ENCODE assay signal across 8 cellular contexts in the genomic region with DNA sequence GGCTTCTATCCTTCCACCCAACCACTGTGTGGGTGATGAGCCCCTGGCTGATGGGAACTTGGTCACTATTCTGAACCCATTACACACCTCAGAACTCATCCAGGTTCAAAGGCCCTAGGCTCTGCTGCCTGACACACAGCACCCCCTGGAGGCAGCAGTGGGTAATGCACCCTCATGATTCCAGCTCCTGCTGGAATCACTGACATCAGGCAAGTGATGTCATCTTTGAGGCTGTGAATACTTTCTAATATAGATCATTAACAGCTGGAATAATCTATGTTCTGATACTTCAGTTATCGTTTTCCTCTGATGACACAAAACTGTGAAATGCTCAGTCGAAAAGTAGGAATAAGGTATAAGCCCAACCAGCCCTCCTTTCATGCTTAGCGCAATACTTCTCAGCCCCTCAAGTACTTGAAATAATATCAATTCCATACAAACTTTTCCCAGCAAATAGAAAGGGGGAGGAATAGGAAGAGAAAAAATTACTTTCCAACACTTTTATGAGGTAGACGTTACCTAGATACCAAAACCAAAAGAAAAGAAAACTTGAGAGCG. TPM values are rescaled to one million over a fixed set of nuclear protein-coding genes. Genes with fewer than 3 reads are reported as not detected.
DNase-seq lines count a peak whose midpoint lies in the region; ATAC-seq, FAIRE-seq and TF ChIP-seq lines count a peak whose summit lies in the region.

No MANE protein-coding gene starts in this region.

- TF ChIP-seq POLR2A in K562 (conservative IDR thresholded peaks at IDR 0.05), result no peak

- H3K27ac ChIP-seq in HL-60 (replicated peaks) (no peak overlapping the region), K562 (ENCODE audit: extremely low read depth, low read depth, low read length) (no peak overlapping the region)

- no peak overlapping the region for H3K9ac ChIP-seq in K562 (ENCODE audit: insufficient read depth in 1 of 2, low read depth in 2 of 2, low read length in 2 of 2)

- BruUV-seq in K562 (replicated peaks; lab: Mats Ljungman, UMichigan), result no TSS peak

- H3K79me2 ChIP-seq in K562 (ENCODE audit: control insufficient read depth, insufficient read depth, low read length), result no peaks in the 10 kb centered on the region

- peaks cover 6% of the 10 kb centered on the region for H3K27me3 ChIP-seq in HL-60 (ENCODE audit: insufficient read depth, poor library complexity, severe bottlenecking)
- H3K27me3 ChIP-seq in K562 (ENCODE audit: control insufficient read depth in 2 of 2, insufficient read depth in 2 of 2, low read length in 2 of 2), result peaks cover 8 to 9% of the 10 kb centered on the region in 2 experiments; a peak in 4 of 5 replicates

- peak; percentile 76 for ATAC-seq in K562
- ATAC-seq in GM18520 (IDR thresholded peaks at IDR 0.05; ENCODE audit: unreplicated experiment), result no peak
- ATAC-seq in HG03442 (IDR thresholded peaks at IDR 0.05; ENCODE audit: unreplicated experiment), result no peak

- H3K4me3 ChIP-seq in HL-60 (replicated peaks; ENCODE audit: insufficient read depth, low read length) (no peak overlapping the region), K562 (no peak overlapping the region)

- no peak overlapping the region for H3K4me2 ChIP-seq in K562 (ENCODE audit: insufficient read depth, low read length)

- H3K36me3 ChIP-seq in K562 (ENCODE audit: control insufficient read depth, insufficient read depth, low read length), result no peaks in the 10 kb centered on the region

- H2AFZ ChIP-seq in K562 (ENCODE audit: low read depth, low read length), result peak overlapping the region; percentile 75; the same call in 1 of the 2 replicates

- H4K20me1 ChIP-seq in K562 (replicated peaks; ENCODE audit: control insufficient read depth, insufficient read depth, low read length), result no peaks in the 10 kb centered on the region

- H3K9me3 ChIP-seq in K562 (replicated peaks; ENCODE audit: control insufficient read depth, insufficient read depth, low read depth, low read length), result no peaks in the 10 kb centered on the region

- peaks cover 8 to 23% of the 10 kb centered on the region in 2 experiments for H3K4me1 ChIP-seq in K562 (replicated peaks in 1 of 2; ENCODE audit: control insufficient read depth in 2 of 2, insufficient read depth in 2 of 2, low read length in 2 of 2)

- 36% methylated on average over 5 of the region's 5 CpGs for WGBS in K562 (ENCODE audit: insufficient coverage, low coverage, missing lambda C conversion rate)

- TF ChIP-seq RAD21 in K562 (CRISPR knock-in tag; conservative IDR thresholded peaks at IDR 0.05 in 1 of 2, IDR thresholded peaks at IDR 0.05 in 1 of 2), result peak; percentile 91 to 97

- CTCF ChIA-PET in K562 (lab: Yijun Ruan, JAX; ENCODE audit: low intra/inter-chr PET ratio), result interaction anchor here (0.8 to 2.8 kb wide), 6 partner anchors 29 to 348 kb away, joined by 3 to 31 read pairs (median 8); no protein-coding TSS in a partner anchor

- TF ChIP-seq CTCF in HL-60 (IDR thresholded peaks at IDR 0.05; ENCODE audit: insufficient read depth, low read length), result peak; percentile 92
- peak; percentile 93 to 99 (median 96) for TF ChIP-seq CTCF in K562 (IDR thresholded peaks at IDR 0.05 in 2 of 3, conservative IDR thresholded peaks at IDR 0.05 in 1 of 3; ENCODE audit: insufficient read depth in 2 of 3, low read depth in 1 of 3, low read length in 3 of 3)

- POLR2A ChIA-PET in K562 (lab: Yijun Ruan, JAX), result interaction anchor here (0.8 to 1.0 kb wide), 3 partner anchors 10 to 17 kb away, joined by 3 read pairs; no protein-coding TSS in a partner anchor

- H3K9me1 ChIP-seq in K562 (ENCODE audit: control insufficient read depth, insufficient read depth, low read length), result no peaks in the 10 kb centered on the region

- DNase-seq in ELF-1 (ENCODE audit: low read depth, low spot score), result peak; percentile 84
- peak; percentile 44 to 49 for DNase-seq in HL-60 (ENCODE audit: low read depth in 1 of 2, low spot score in 1 of 2)
- DNase-seq in T-helper 9 cell, result peak; percentile 61
- DNase-seq in K562 (ENCODE audit: extremely low read depth in 1 of 4, low spot score in 3 of 4), result peak; percentile 83 to 91 (median 88)
- DNase-seq in inferior parietal cortex (ENCODE audit: extremely low spot score), result peak; percentile 58
- peak; percentile 38 to 59 (median 58) for DNase-seq in stimulated activated CD4-positive, alpha-beta T cell treated with anti-CD3 and anti-CD28 coated beads, Interleukin-1b, Interleukin-23, amount 100 ng/mL, for 24 hours (ENCODE audit: low read depth in 4 of 4, low spot score in 1 of 4)

- in situ Hi-C loops in K562 (cut with MboI), result no loop called here

- intact Hi-C loops in K562 (cut with micrococcal nuclease), result loop anchor here (1.0 to 5.0 kb wide), 3 partner anchors 78 to 316 kb away; no protein-coding TSS in a partner anchor

- TF ChIP-seq EP300 in K562 (IDR thresholded peaks at IDR 0.05; ENCODE audit: low read length), result no peak

- FAIRE-seq in K562 (lab: Jason Lieb, UNC), result no peak

RNA-seq across cellular contexts. Expression of a gene that starts 7.5 kb away (rescaled TPM):
- total RNA-seq in K562 (2011; cell fraction: chromatin; rRNA removed; ENCODE audit: low replicate concordance), result not detected in 2 replicates
- not detected in 2 replicates for total RNA-seq in K562 (2011; cell fraction: nucleolus; rRNA removed)
- total RNA-seq in K562 (2011; cell fraction: nucleoplasm; rRNA removed), result not detected in 2 replicates
- not detected in 2 replicates for total RNA-seq in K562 (2014; rRNA removed)
- not detected in 2 replicates for total RNA-seq in K562 (2014; rRNA removed; fragmentation: Illumina TruSeq; extraction: Trizol)
- not detected in 2 replicates for total RNA-seq in K562 (2015; rRNA removed; fragmentation: Illumina TruSeq; extraction: Trizol)
- not detected in 2 replicates for total RNA-seq in K562 (2021)
- polyA plus RNA-seq in K562 (2011; rRNA removed), result not detected in 2 replicates
- not detected in 2 replicates for polyA plus RNA-seq in K562 (2011; cell fraction: cytosol; rRNA removed)
- not detected in 2 replicates for polyA plus RNA-seq in K562 (2011; cell fraction: nucleus; rRNA removed)
- not detected in 2 replicates for polyA plus RNA-seq in K562 (2012)
- not detected in 2 replicates for polyA plus RNA-seq in K562 (2014; fragmentation: Illumina TruSeq; extraction: Trizol)
- polyA plus RNA-seq in K562 (2014; fragmentation: Nextera tagmentation; extraction: Ambion mirVana), result not detected
- not detected in 2 replicates for polyA plus RNA-seq in K562 (2014; rRNA removed)
- not detected in 2 replicates for polyA minus RNA-seq in K562 (2011; rRNA and poly(A)+ RNA removed)
- polyA minus RNA-seq in K562 (2011; cell fraction: cytosol; rRNA and poly(A)+ RNA removed), result not detected in 2 replicates
- polyA minus RNA-seq in K562 (2011; cell fraction: nucleus; rRNA and poly(A)+ RNA removed), result not detected in 2 replicates

RNA-seq across cellular contexts. Expression of a gene that starts 18.4 kb away (rescaled TPM):
- 0.21 and 1.00 TPM in 2 replicates for total RNA-seq in K562 (2011; cell fraction: chromatin; rRNA removed; ENCODE audit: low replicate concordance)
- 1.0 and 1.6 TPM in 2 replicates for total RNA-seq in K562 (2011; cell fraction: nucleolus; rRNA removed)
- 0.38 and 1.0 TPM in 2 replicates for total RNA-seq in K562 (2011; cell fraction: nucleoplasm; rRNA removed)
- total RNA-seq in K562 (2014; rRNA removed) (0.54 and 0.69 TPM in 2 replicates), K562 (2014; rRNA removed; fragmentation: Illumina TruSeq; extraction: Trizol) (0.18 and 0.22 TPM in 2 replicates), K562 (2015; rRNA removed; fragmentation: Illumina TruSeq; extraction: Trizol) (0.57 and 0.58 TPM in 2 replicates), K562 (2021) (0.11 and 0.27 TPM in 2 replicates)
- polyA plus RNA-seq in K562 (2011; rRNA removed) (0.08 TPM in 1 of 2 replicates, not detected in the other), K562 (2014; fragmentation: Illumina TruSeq; extraction: Trizol) (0.48 TPM in 2 replicates), K562 (2014; fragmentation: Nextera tagmentation; extraction: Ambion mirVana) (not detected), K562 (2014; rRNA removed) (0.27 and 0.54 TPM in 2 replicates)
- polyA plus RNA-seq in K562 (2011; cell fraction: cytosol; rRNA removed), result 0.18 TPM in 1 of 2 replicates, not detected in the other
- polyA plus RNA-seq in K562 (2011; cell fraction: nucleus; rRNA removed), result 0.08 TPM in 1 of 2 replicates, not detected in the other
- 0.60 and 1.8 TPM in 2 replicates for polyA plus RNA-seq in K562 (2012)
- polyA minus RNA-seq in K562 (2011; rRNA and poly(A)+ RNA removed), result 0.09 and 0.14 TPM in 2 replicates
- polyA minus RNA-seq in K562 (2011; cell fraction: cytosol; rRNA and poly(A)+ RNA removed), result not detected in 2 replicates
- polyA minus RNA-seq in K562 (2011; cell fraction: nucleus; rRNA and poly(A)+ RNA removed), result not detected in 2 replicates

RNA-seq across cellular contexts. Expression of a gene that starts 40.7 kb away (rescaled TPM):
- total RNA-seq in K562 (2011; cell fraction: chromatin; rRNA removed; ENCODE audit: low replicate concordance), result not detected in 2 replicates
- total RNA-seq in K562 (2011; cell fraction: nucleolus; rRNA removed), result not detected in 2 replicates
- not detected in 2 replicates for total RNA-seq in K562 (2011; cell fraction: nucleoplasm; rRNA removed)
- total RNA-seq in K562 (2014; rRNA removed) (not detected in 2 replicates), K562 (2014; rRNA removed; fragmentation: Illumina TruSeq; extraction: Trizol) (not detected in 2 replicates), K562 (2015; rRNA removed; fragmentation: Illumina TruSeq; extraction: Trizol) (not detected in 2 replicates), K562 (2021) (0.11 TPM in 1 of 2 replicates, not detected in the other)
- polyA plus RNA-seq in K562 (2011; rRNA removed) (not detected in 2 replicates), K562 (2014; fragmentation: Illumina TruSeq; extraction: Trizol) (not detected in 2 replicates), K562 (2014; fragmentation: Nextera tagmentation; extraction: Ambion mirVana) (under 1 TPM; 0.03 to 0.20 TPM), K562 (2014; rRNA removed) (not detected in 2 replicates)
- polyA plus RNA-seq in K562 (2011; cell fraction: cytosol; rRNA removed), result not detected in 2 replicates
- polyA plus RNA-seq in K562 (2011; cell fraction: nucleus; rRNA removed), result not detected in 2 replicates
- 0.03 and 0.19 TPM in 2 replicates for polyA plus RNA-seq in K562 (2012)
- polyA minus RNA-seq in K562 (2011; rRNA and poly(A)+ RNA removed), result not detected in 2 replicates
- polyA minus RNA-seq in K562 (2011; cell fraction: cytosol; rRNA and poly(A)+ RNA removed), result not detected in 2 replicates
- not detected in 2 replicates for polyA minus RNA-seq in K562 (2011; cell fraction: nucleus; rRNA and poly(A)+ RNA removed)

RNA-seq across cellular contexts. Expression of a gene that starts 43.4 kb away (rescaled TPM):
- 0.30 TPM in 1 of 2 replicates, not detected in the other for total RNA-seq in K562 (2011; cell fraction: chromatin; rRNA removed; ENCODE audit: low replicate concordance)
- 0.13 and 0.33 TPM in 2 replicates for total RNA-seq in K562 (2011; cell fraction: nucleolus; rRNA removed)
- total RNA-seq in K562 (2011; cell fraction: nucleoplasm; rRNA removed), result not detected in 2 replicates
- total RNA-seq in K562 (2014; rRNA removed), result not detected in 2 replicates
- not detected in 2 replicates for total RNA-seq in K562 (2014; rRNA removed; fragmentation: Illumina TruSeq; extraction: Trizol)
- 0.04 TPM in 1 of 2 replicates, not detected in the other for total RNA-seq in K562 (2015; rRNA removed; fragmentation: Illumina TruSeq; extraction: Trizol)
- 0.07 and 0.11 TPM in 2 replicates for total RNA-seq in K562 (2021)
- 0.04 and 0.08 TPM in 2 replicates for polyA plus RNA-seq in K562 (2011; rRNA removed)
- 0.01 and 0.15 TPM in 2 replicates for polyA plus RNA-seq in K562 (2011; cell fraction: cytosol; rRNA removed)
- polyA plus RNA-seq in K562 (2011; cell fraction: nucleus; rRNA removed), result 0.13 TPM in 1 of 2 replicates, not detected in the other
- polyA plus RNA-seq in K562 (2012), result 0.05 TPM in 1 of 2 replicates, not detected in the other
- polyA plus RNA-seq in K562 (2014; fragmentation: Illumina TruSeq; extraction: Trizol), result 0.09 TPM in 1 of 2 replicates, not detected in the other
- polyA plus RNA-seq in K562 (2014; fragmentation: Nextera tagmentation; extraction: Ambion mirVana), result under 1 TPM in 1 of 2 experiments, not detected in 1; 0.03 TPM
- 0.04 TPM in 1 of 2 replicates, not detected in the other for polyA plus RNA-seq in K562 (2014; rRNA removed)
- 0.14 TPM in 1 of 2 replicates, not detected in the other for polyA minus RNA-seq in K562 (2011; rRNA and poly(A)+ RNA removed)
- polyA minus RNA-seq in K562 (2011; cell fraction: cytosol; rRNA and poly(A)+ RNA removed), result not detected in 2 replicates
- 0.11 and 0.13 TPM in 2 replicates for polyA minus RNA-seq in K562 (2011; cell fraction: nucleus; rRNA and poly(A)+ RNA removed)
